Comparison of ENCODE assay signal across 3 cellular contexts in the genomic region with DNA sequence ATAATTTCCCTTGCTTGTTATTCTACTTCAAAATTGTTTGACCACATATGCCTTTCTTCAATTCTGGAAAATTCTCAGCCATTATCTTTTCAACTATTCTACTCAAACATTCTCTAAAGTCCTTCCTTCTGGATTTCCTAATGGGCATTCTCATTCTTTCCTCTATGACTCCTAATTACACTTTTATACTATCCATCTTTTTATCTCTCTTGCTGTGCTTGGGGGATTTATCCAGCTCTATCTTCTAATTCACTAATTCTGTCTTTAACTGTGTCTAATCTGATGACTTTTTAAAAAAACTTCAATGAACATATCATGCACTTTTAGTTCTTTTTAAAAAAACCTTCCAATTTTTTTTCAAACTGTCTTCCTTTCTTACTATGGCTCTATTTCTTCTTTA.
"Had no signal": no experiment of that assay in that cellular context is flagged by ENCODE, and none has a peak within 500 bp of the region (broad histone marks: within the 10 kb centered on the region; RNA-seq: fewer than 3 reads in every experiment).

No MANE protein-coding gene starts in this region.

- ATAC-seq: GM12878 had no signal

- H3K4me3 ChIP-seq: GM12878 had no signal

- DNase-seq: GDM1, GF-D8 had no signal
